ENCODE assay signal across 21 cellular contexts in the genomic region with DNA sequence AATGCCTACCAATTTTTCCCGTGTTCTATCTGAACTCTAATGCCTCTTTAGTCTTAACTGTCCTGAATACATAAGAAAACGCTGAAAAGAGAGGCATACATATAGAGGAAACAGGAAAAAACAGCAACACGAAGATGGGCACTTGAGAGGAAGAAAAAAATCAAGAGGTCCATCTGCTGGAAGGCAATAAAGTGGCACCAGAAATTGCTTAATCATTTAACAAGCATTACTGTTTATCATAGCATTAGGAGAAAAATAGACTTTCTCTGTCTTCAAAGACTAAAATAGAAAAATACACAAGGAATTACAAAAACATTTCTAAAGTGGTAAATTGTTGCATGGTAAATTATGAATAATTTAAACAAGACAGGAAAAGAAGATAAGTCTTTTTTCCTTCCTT. TPM values are rescaled to one million over a fixed set of nuclear protein-coding genes. Genes with fewer than 3 reads are reported as not detected.
DNase-seq lines count a peak whose midpoint lies in the region; ATAC-seq and TF ChIP-seq lines count a peak whose summit lies in the region.
"Had no signal": no experiment of that assay in that cellular context is flagged by ENCODE, and none has a peak within 500 bp of the region (broad histone marks: within the 10 kb centered on the region; RNA-seq: fewer than 3 reads in every experiment).

No MANE protein-coding gene starts in this region.

- no peaks in the 10 kb centered on the region for H3F3A ChIP-seq in Loucy (ENCODE audit: low read depth)

- 49% methylated on average over 3 of the region's 3 CpGs for WGBS in right lobe of liver (ENCODE audit: insufficient coverage, low coverage, low lambda C conversion rate, missing lambda C conversion rate)

- no peaks in the 10 kb centered on the region for H3K9me3 ChIP-seq in Loucy (ENCODE audit: insufficient read depth, low read depth, low read length)
- H3K9me3 ChIP-seq in right lobe of liver: no peaks in the 10 kb centered on the region
- H3K9me3 ChIP-seq: gastroesophageal sphincter had no signal

- H3K27ac ChIP-seq in right lobe of liver: peak overlapping the region; percentile 51 to 85 (median 83)
- H3K27ac ChIP-seq: coronary artery, gastroesophageal sphincter had no signal

- H3K4me3 ChIP-seq in Loucy (ENCODE audit: low read length, poor library complexity, severe bottlenecking): no peak overlapping the region
- H3K4me3 ChIP-seq in choroid plexus epithelial cell (ENCODE audit: low read depth, low read length): no peak overlapping the region
- H3K4me3 ChIP-seq in right lobe of liver: no peak overlapping the region
- H3K4me3 ChIP-seq: coronary artery, gastroesophageal sphincter had no signal

- no peaks in the 10 kb centered on the region for H3K27me3 ChIP-seq in Loucy (ENCODE audit: insufficient read depth, low read length, poor library complexity, severe bottlenecking)
- H3K27me3 ChIP-seq in right lobe of liver: no peaks in the 10 kb centered on the region
- H3K27me3 ChIP-seq: gastroesophageal sphincter had no signal

- no peaks in the 10 kb centered on the region for H3K4me1 Mint-ChIP-seq in activated naive CD8-positive, alpha-beta T cell treated with anti-CD3 and anti-CD28 coated beads, Interleukin-2, amount 50 U/mL, for 24 hours
- H3K4me1 Mint-ChIP-seq: activated naive CD4-positive, alpha-beta T cell treated with anti-CD3 and anti-CD28 coated beads, Interleukin-2, amount 50 U/mL, for 24 hours; nephron had no signal

- no peak overlapping the region for H3K9ac ChIP-seq in Loucy (ENCODE audit: low read depth, low read length, poor library complexity, severe bottlenecking)

- H3K4me1 ChIP-seq in Loucy (ENCODE audit: insufficient read depth, low read length, poor library complexity, severe bottlenecking): no peaks in the 10 kb centered on the region
- H3K4me1 ChIP-seq in right lobe of liver: peaks cover 0 to 48% (median 15%) of the 10 kb centered on the region in 4 donors
- H3K4me1 ChIP-seq: gastroesophageal sphincter had no signal

- H4K20me1 ChIP-seq in Loucy (ENCODE audit: insufficient read depth, low read length, poor library complexity, severe bottlenecking): no peaks in the 10 kb centered on the region

- no peaks in the 10 kb centered on the region for H3K27me3 Mint-ChIP-seq in activated naive CD8-positive, alpha-beta T cell treated with anti-CD3 and anti-CD28 coated beads, Interleukin-2, amount 50 U/mL, for 24 hours
- H3K27me3 Mint-ChIP-seq: activated naive CD4-positive, alpha-beta T cell treated with anti-CD3 and anti-CD28 coated beads, Interleukin-2, amount 50 U/mL, for 24 hours had no signal

- intact Hi-C loops in right lobe of liver (cut with DNase I): no loop called here
- intact Hi-C loops in left ventricle myocardium superior (cut with micrococcal nuclease): no loop called here

- H3K4me2 ChIP-seq in Loucy (ENCODE audit: low read depth, low read length, poor library complexity, severe bottlenecking): no peak overlapping the region

- H3K9me3 Mint-ChIP-seq in activated naive CD8-positive, alpha-beta T cell treated with anti-CD3 and anti-CD28 coated beads, Interleukin-2, amount 50 U/mL, for 24 hours: no peaks in the 10 kb centered on the region
- H3K9me3 Mint-ChIP-seq: activated naive CD4-positive, alpha-beta T cell treated with anti-CD3 and anti-CD28 coated beads, Interleukin-2, amount 50 U/mL, for 24 hours; activated T-cell treated with anti-CD3 and anti-CD28 coated beads, Interleukin-2, amount 50 U/mL, for 72 hours; mesothelial cell of epicardium; nephron had no signal

- ATAC-seq in right lobe of liver: peak; percentile 34 to 67 (median 49)
- no peak for ATAC-seq in left ventricle myocardium superior
- ATAC-seq in activated naive CD8-positive, alpha-beta T cell treated with anti-CD3 and anti-CD28 coated beads, Interleukin-2, amount 50 U/mL, for 24 hours: no peak
- ATAC-seq: activated T-cell treated with anti-CD3 and anti-CD28 coated beads, Interleukin-2, amount 50 U/mL, for 72 hours; gastroesophageal sphincter; left cardiac atrium had no signal

- no peak for TF ChIP-seq POLR2A in right lobe of liver (IDR thresholded peaks at IDR 0.05)

- H2AFZ ChIP-seq in Loucy (ENCODE audit: low read length): no peak overlapping the region

- no peaks in the 10 kb centered on the region for H3K9me2 ChIP-seq in Loucy (replicated peaks; ENCODE audit: low read depth, low read length)

- peak; percentile 46 for TF ChIP-seq CTCF in Loucy (conservative IDR thresholded peaks at IDR 0.05; ENCODE audit: low read length)
- peak; percentile 21 for TF ChIP-seq CTCF in choroid plexus epithelial cell (conservative IDR thresholded peaks at IDR 0.05; ENCODE audit: low read depth, low read length)
- TF ChIP-seq CTCF in right lobe of liver (IDR thresholded peaks at IDR 0.05): peak; percentile 22 to 41 (median 30)

- peaks cover 46% of the 10 kb centered on the region for H3K36me3 Mint-ChIP-seq in activated naive CD8-positive, alpha-beta T cell treated with anti-CD3 and anti-CD28 coated beads, Interleukin-2, amount 50 U/mL, for 24 hours (ENCODE audit: low read depth)

- H3K79me2 ChIP-seq in Loucy (ENCODE audit: insufficient read depth, low read length): no peaks in the 10 kb centered on the region

- H3K36me3 ChIP-seq in Loucy (ENCODE audit: insufficient read depth, low read length) (peaks cover 50% of the 10 kb centered on the region; the same call in 1 of the 2 replicates), right lobe of liver (peaks cover 0 to 9% (median 0%) of the 10 kb centered on the region in 4 donors)

- no peak overlapping the region for H3K27ac Mint-ChIP-seq in activated naive CD8-positive, alpha-beta T cell treated with anti-CD3 and anti-CD28 coated beads, Interleukin-2, amount 50 U/mL, for 24 hours
- H3K27ac Mint-ChIP-seq: activated naive CD4-positive, alpha-beta T cell treated with anti-CD3 and anti-CD28 coated beads, Interleukin-2, amount 50 U/mL, for 24 hours; activated T-cell treated with anti-CD3 and anti-CD28 coated beads, Interleukin-2, amount 50 U/mL, for 72 hours; mesothelial cell of epicardium; nephron had no signal

- no peak overlapping the region for H3K4me3 Mint-ChIP-seq in activated naive CD8-positive, alpha-beta T cell treated with anti-CD3 and anti-CD28 coated beads, Interleukin-2, amount 50 U/mL, for 24 hours
- H3K4me3 Mint-ChIP-seq: activated naive CD4-positive, alpha-beta T cell treated with anti-CD3 and anti-CD28 coated beads, Interleukin-2, amount 50 U/mL, for 24 hours; activated T-cell treated with anti-CD3 and anti-CD28 coated beads, Interleukin-2, amount 50 U/mL, for 72 hours; mesothelial cell of epicardium; nephron had no signal

- DNase-seq in DMS53 treated with DMSO at 0.1 percent for 48 hours (lab: John Stamatoyannopoulos, UW; ENCODE audit: unreplicated experiment): peak; percentile 75
- DNase-seq in choroid plexus epithelial cell (ENCODE audit: low read depth): peak; percentile 24
- no peak for DNase-seq in right lobe of liver
- no peak for DNase-seq in GM19238 (ENCODE audit: insufficient read length, low spot score)
- DNase-seq in left ventricle myocardium superior: no peak
- DNase-seq in SK-N-DZ (ENCODE audit: low spot score): no peak
- no peak for DNase-seq in activated naive CD8-positive, alpha-beta T cell treated with anti-CD3 and anti-CD28 coated beads, Interleukin-2, amount 50 U/mL, for 24 hours
- DNase-seq: activated CD8-positive, alpha-beta memory T cell treated with anti-CD3 and anti-CD28 coated beads for 24 hours; activated T-cell treated with anti-CD3 and anti-CD28 coated beads, Interleukin-2, amount 50 U/mL, for 72 hours; C1 segment of cervical spinal cord; left cardiac atrium; NCI-H1092 treated with DMSO at 0.1 percent for 48 hours; SIG-M5; small intestine; stimulated activated CD4-positive, alpha-beta T cell treated with anti-CD3 and anti-CD28 coated beads, Interleukin-4, amount 100 ng/mL, for 24 hours had no signal

RNA-seq across cellular contexts. Expression of gene NSUN6, which starts 35.0 kb away (rescaled TPM):
- total RNA-seq in right lobe of liver (10 to 100 TPM; 19.0 to 34.0 (median 27.9) TPM), left ventricle myocardium superior (6.7 TPM)
- polyA plus RNA-seq in SK-N-DZ (2014; cell fraction: cytosol; rRNA removed): 16.2 and 17.2 TPM in 2 replicates
- polyA plus RNA-seq in SK-N-DZ (2014; cell fraction: nucleus; rRNA removed): 25.2 and 30.9 TPM in 2 replicates

RNA-seq across cellular contexts. Expression of gene ARL5B, which starts 42.9 kb away (rescaled TPM):
- total RNA-seq in right lobe of liver (10 to 100 TPM in 4 of 6 experiments, 1 to 10 TPM in 2; 7.9 to 32.6 (median 20.4) TPM), left ventricle myocardium superior (6.9 TPM)
- polyA plus RNA-seq in SK-N-DZ (2014; cell fraction: cytosol; rRNA removed): 19.9 and 24.2 TPM in 2 replicates
- polyA plus RNA-seq in SK-N-DZ (2014; cell fraction: nucleus; rRNA removed): 19.0 and 26.0 TPM in 2 replicates

Comparison
In these comparisons a context has a peak if more than half of its experiments do, and no peak if none do; other contexts are left out.
1. DNase-seq: peak in DMS53 treated with DMSO at 0.1 percent for 48 hours (single experiment) and choroid plexus epithelial cell (single experiment); none in right lobe of liver (0 of 3), GM19238 (single experiment), left ventricle myocardium superior (single experiment), SK-N-DZ (single experiment) and activated naive CD8-positive, alpha-beta T cell treated with anti-CD3 and anti-CD28 coated beads, Interleukin-2, amount 50 U/mL, for 24 hours (single experiment).
2. ATAC-seq: peak in right lobe of liver (4 of 4); none in left ventricle myocardium superior (single experiment) and activated naive CD8-positive, alpha-beta T cell treated with anti-CD3 and anti-CD28 coated beads, Interleukin-2, amount 50 U/mL, for 24 hours (single experiment).
3. Peak in every context shown above with its lines, with median percentiles within 50 percentile points of each other: CTCF ChIP-seq.